1 cellular context compared by ENCODE assay signal in genomic region chr15:40310993-40311392, GRCh38.
TF ChIP-seq lines count a peak whose summit lies in the region.

No MANE protein-coding gene starts in this region.

TF ChIP-seq in H1, 55 proteins besides CTCF, POLR2A, EP300 and RAD21:
- TF ChIP-seq ZNF274 (IDR thresholded peaks at IDR 0.05; ENCODE audit: borderline replicate concordance, extremely low read depth, low read length): no peak
